Comparison of ENCODE assay signal across 1 cellular context in the genomic region with DNA sequence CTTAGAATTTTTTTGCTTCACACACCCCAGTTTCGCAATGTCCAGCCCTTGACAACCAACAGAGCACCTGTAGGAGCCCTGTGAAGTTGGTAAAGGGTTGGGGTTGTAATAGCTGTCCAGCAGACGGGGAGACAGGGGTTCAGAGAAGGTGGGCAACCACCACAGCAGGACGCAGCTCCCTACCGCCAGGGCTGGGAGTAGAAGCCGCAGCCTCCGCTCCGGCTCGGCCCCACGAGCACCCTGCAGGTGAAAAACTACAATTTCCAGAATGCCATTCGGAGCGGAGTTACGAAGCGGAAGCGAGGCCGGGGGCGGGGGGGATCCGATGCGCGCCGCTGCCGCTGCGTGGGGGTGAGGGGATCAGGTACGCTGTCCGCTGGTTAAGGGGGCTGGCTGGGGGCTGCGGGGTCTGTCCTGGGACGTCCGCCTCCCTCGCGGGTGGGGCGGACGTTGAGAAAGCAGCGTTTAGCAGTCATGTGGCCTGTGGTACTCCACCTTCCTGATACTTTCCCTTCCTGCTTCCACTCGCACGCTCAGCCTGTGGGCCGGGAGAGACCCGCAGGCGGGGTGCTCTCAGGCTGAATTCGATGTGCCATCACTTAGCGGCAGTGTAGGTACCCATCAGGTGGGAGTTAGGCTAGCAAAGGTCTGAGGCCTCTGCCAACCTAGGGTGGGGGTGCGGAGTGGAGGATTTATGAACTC.
TF ChIP-seq lines count a peak whose summit lies in the region.

Gene TRMT10B, plus strand, starts transcription at position 317 of the 702 bp plus-strand sequence. CDS start 8,127 bp downstream, outside the sequence.

TF ChIP-seq in HEK293, 187 proteins besides CTCF, POLR2A, EP300 and RAD21 (continued from another document):
- TF ChIP-seq ZNF37A (tag by site-specific recombination; IDR thresholded peaks at IDR 0.05) = no peak
- no peak for TF ChIP-seq ZNF830 (tag by site-specific recombination; IDR thresholded peaks at IDR 0.05; ENCODE audit: low read depth)
- no peak for TF ChIP-seq ZNF707 (tag by site-specific recombination; IDR thresholded peaks at IDR 0.05)
- no peak for TF ChIP-seq BCL11A (tag by site-specific recombination; IDR thresholded peaks at IDR 0.05; ENCODE audit: low read depth)
- no peak for TF ChIP-seq KLF7 (tag by site-specific recombination; IDR thresholded peaks at IDR 0.05; ENCODE audit: borderline replicate concordance)
- peak; percentile 42; the same call in 1 of the 2 replicates for TF ChIP-seq ZBTB20 (tag by site-specific recombination; IDR thresholded peaks at IDR 0.05)
TF ChIP-seq in HEK293: peak in this region for 20.
